ENCODE assay signal across 22 cellular contexts in genomic region chr6:42724825-42725224, GRCh38. TPM values are rescaled to one million over a fixed set of nuclear protein-coding genes. Genes with fewer than 3 reads are reported as not detected.
A peak's percentile ranks its signal among the peaks of the same experiment; 100 is the strongest.
DNase-seq lines count a peak whose midpoint lies in the region; ATAC-seq, FAIRE-seq and TF ChIP-seq lines count a peak whose summit lies in the region.
"Had no signal": no experiment of that assay in that cellular context is flagged by ENCODE, and none has a peak within 500 bp of the region (broad histone marks: within the 10 kb centered on the region; RNA-seq: fewer than 3 reads in every experiment).

No MANE protein-coding gene starts in this region.

- H3K9me2 ChIP-seq in SK-N-SH = no peaks in the 10 kb centered on the region

- no peaks in the 10 kb centered on the region for H3K36me3 ChIP-seq in K562 (ENCODE audit: control insufficient read depth, insufficient read depth, low read length)
- H3K36me3 ChIP-seq in SK-N-SH (replicated peaks in 1 of 2; ENCODE audit: control insufficient read depth in 1 of 2, insufficient read depth in 2 of 2, low read length in 1 of 2) = no peaks in the 10 kb centered on the region
- H3K36me3 ChIP-seq: BE2C, HAP-1 had no signal

- ATAC-seq in K562 = no peak
- ATAC-seq: GM12878 had no signal

- in situ Hi-C loops in K562 (cut with MboI) = no loop called here

- H3K4me2 ChIP-seq in K562 (ENCODE audit: insufficient read depth, low read length) = no peak overlapping the region
- H3K4me2 ChIP-seq in SK-N-SH = no peak overlapping the region

- DNase-seq in NCI-H2171 treated with DMSO at 0.1 percent for 48 hours (lab: John Stamatoyannopoulos, UW) (peak; percentile 46), NCI-H2171 (lab: John Stamatoyannopoulos, UW) (no peak), GM12891 (ENCODE audit: insufficient read length, low spot score) (no peak), K562 (ENCODE audit: extremely low read depth in 1 of 4, low spot score in 3 of 4) (no peak), T-helper 1 cell (no peak), SK-N-SH (no peak)
- DNase-seq: ACHN; BE2C; C1 segment of cervical spinal cord; CD4-positive, alpha-beta T cell; DMS153; DND-41; EL; GM23248; KBM-7 had no signal

- TF ChIP-seq POLR2A in GM12891 (IDR thresholded peaks at IDR 0.05; ENCODE audit: low read depth, low read length) (no peak), K562 (conservative IDR thresholded peaks at IDR 0.05) (no peak)

- H3K9me1 ChIP-seq in K562 (ENCODE audit: control insufficient read depth, insufficient read depth, low read length) = peaks cover 6% of the 10 kb centered on the region

- CTCF ChIA-PET in K562 (lab: Yijun Ruan, JAX; ENCODE audit: low intra/inter-chr PET ratio) (interaction anchor here (2.7 kb wide), 1 partner anchor 67 kb away, joined by 14 read pairs; no protein-coding TSS in a partner anchor), SK-N-SH (lab: Yijun Ruan, JAX) (interaction anchor here (1.4 to 4.0 kb wide), 6 partner anchors 23 to 76 kb away, joined by 3 to 58 read pairs (median 10); no protein-coding TSS in a partner anchor)

- POLR2A ChIA-PET in K562 (lab: Yijun Ruan, JAX) = interaction anchor here (1.4 kb wide), 1 partner anchor 27 kb away, joined by 4 read pairs; no protein-coding TSS in a partner anchor
- POLR2A ChIA-PET in SK-N-SH (lab: Yijun Ruan, JAX) = no interaction called here

- H4K20me1 ChIP-seq in K562 (replicated peaks; ENCODE audit: control insufficient read depth, insufficient read depth, low read length) (no peaks in the 10 kb centered on the region), SK-N-SH (ENCODE audit: insufficient read depth) (no peaks in the 10 kb centered on the region)

- BruUV-seq in K562 (replicated peaks; lab: Mats Ljungman, UMichigan) = no TSS peak

- no peaks in the 10 kb centered on the region for H3F3A ChIP-seq in SK-N-SH (replicated peaks; ENCODE audit: insufficient read depth)

- peaks cover 18 to 25% of the 10 kb centered on the region in 2 experiments for H3K27me3 ChIP-seq in K562 (ENCODE audit: control insufficient read depth in 2 of 2, insufficient read depth in 2 of 2, low read length in 2 of 2)
- no peaks in the 10 kb centered on the region for H3K27me3 ChIP-seq in SK-N-SH (ENCODE audit: insufficient read depth)
- H3K27me3 ChIP-seq: BE2C had no signal

- H3K79me2 ChIP-seq in K562 (ENCODE audit: control insufficient read depth, insufficient read depth, low read length) (no peaks in the 10 kb centered on the region), SK-N-SH (ENCODE audit: insufficient read depth) (no peaks in the 10 kb centered on the region)

- TF ChIP-seq RAD21 in K562 (CRISPR knock-in tag; conservative IDR thresholded peaks at IDR 0.05 in 1 of 2, IDR thresholded peaks at IDR 0.05 in 1 of 2) (no peak), SK-N-SH (IDR thresholded peaks at IDR 0.05; ENCODE audit: low read length) (no peak)

- peak; percentile 43 for FAIRE-seq in GM12891 (lab: Jason Lieb, UNC)
- FAIRE-seq in K562 (lab: Jason Lieb, UNC) = no peak
- FAIRE-seq: GM12878, GM18507 had no signal

- intact Hi-C loops in K562 (cut with micrococcal nuclease) = loop anchor here (2.0 to 10.0 kb wide), 4 partner anchors 152 to 460 kb away; partner anchors contain the start of gene RPL7L1

- TF ChIP-seq CTCF in K562 (IDR thresholded peaks at IDR 0.05 in 2 of 3, conservative IDR thresholded peaks at IDR 0.05 in 1 of 3; ENCODE audit: insufficient read depth in 2 of 3, low read depth in 1 of 3, low read length in 3 of 3) = no peak
- no peak for TF ChIP-seq CTCF in SK-N-SH (IDR thresholded peaks at IDR 0.05)

- H3K4me1 ChIP-seq in K562 (replicated peaks in 1 of 2; ENCODE audit: control insufficient read depth in 2 of 2, insufficient read depth in 2 of 2, low read length in 2 of 2) (peaks cover 6 to 8% of the 10 kb centered on the region in 2 experiments; a peak in 4 of 5 replicates), SK-N-SH (ENCODE audit: control insufficient read depth in 1 of 2, insufficient read depth in 2 of 2, low read depth in 1 of 2, low read length in 1 of 2) (peaks cover 0 to 7% of the 10 kb centered on the region in 2 experiments; a peak in 1 of 4 replicates)
- H3K4me1 ChIP-seq: BE2C had no signal

- H3K4me3 ChIP-seq in K562 (no peak overlapping the region), SK-N-SH (ENCODE audit: low read depth in 2 of 2, low read length in 1 of 2) (no peak overlapping the region)
- H3K4me3 ChIP-seq: GM12878, GM23248, HAP-1 had no signal

- H3K27ac ChIP-seq in K562 (ENCODE audit: extremely low read depth, low read depth, low read length) (no peak overlapping the region), SK-N-SH (ENCODE audit: low read depth in 2 of 2, low read length in 1 of 2) (no peak overlapping the region)

- TF ChIP-seq EP300 in K562 (IDR thresholded peaks at IDR 0.05; ENCODE audit: low read length) = no peak
- TF ChIP-seq EP300 in SK-N-SH (IDR thresholded peaks at IDR 0.05; ENCODE audit: borderline replicate concordance in 1 of 2, low read depth in 1 of 2, low read length in 1 of 2) = no peak

- H3K9me3 ChIP-seq in K562 (replicated peaks; ENCODE audit: control insufficient read depth, insufficient read depth, low read depth, low read length) (no peaks in the 10 kb centered on the region), SK-N-SH (no peaks in the 10 kb centered on the region)
- H3K9me3 ChIP-seq: BE2C, HAP-1 had no signal

- H2AFZ ChIP-seq in K562 (ENCODE audit: low read depth, low read length) (no peak overlapping the region), SK-N-SH (ENCODE audit: low read depth) (no peak overlapping the region)
- H2AFZ ChIP-seq: GM23248 had no signal

- H3K9ac ChIP-seq in K562 (ENCODE audit: insufficient read depth in 1 of 2, low read depth in 2 of 2, low read length in 2 of 2) (no peak overlapping the region), SK-N-SH (no peak overlapping the region)
- H3K9ac ChIP-seq: GM23248 had no signal

RNA-seq across cellular contexts. Expression of gene PRPH2, which starts 2.4 kb away (rescaled TPM):
- polyA plus RNA-seq in GM12891 (2012; ENCODE audit: low read depth, missing spikeins) = 0.04 TPM
- not detected in 2 replicates for total RNA-seq in K562 (2011; cell fraction: chromatin; rRNA removed; ENCODE audit: low replicate concordance)
- total RNA-seq in K562 (2011; cell fraction: nucleolus; rRNA removed) = 0.33 TPM in 1 of 2 replicates, not detected in the other
- total RNA-seq in K562 (2011; cell fraction: nucleoplasm; rRNA removed) = not detected in 2 replicates
- 0.04 TPM in 1 of 2 replicates, not detected in the other for total RNA-seq in K562 (2014; rRNA removed)
- not detected in 2 replicates for total RNA-seq in K562 (2014; rRNA removed; fragmentation: Illumina TruSeq; extraction: Trizol)
- 0.04 TPM in 1 of 2 replicates, not detected in the other for total RNA-seq in K562 (2015; rRNA removed; fragmentation: Illumina TruSeq; extraction: Trizol)
- 0.09 TPM in 1 of 2 replicates, not detected in the other for total RNA-seq in K562 (2021)
- 0.03 and 0.04 TPM in 2 replicates for polyA plus RNA-seq in K562 (2011; rRNA removed)
- 0.03 and 0.04 TPM in 2 replicates for polyA plus RNA-seq in K562 (2011; cell fraction: cytosol; rRNA removed)
- polyA plus RNA-seq in K562 (2011; cell fraction: nucleus; rRNA removed) = not detected in 2 replicates
- 0.08 and 0.11 TPM in 2 replicates for polyA plus RNA-seq in K562 (2012)
- polyA plus RNA-seq in K562 (2014; fragmentation: Illumina TruSeq; extraction: Trizol) = 0.03 and 0.10 TPM in 2 replicates
- under 1 TPM; 0.03 to 0.11 TPM for polyA plus RNA-seq in K562 (2014; fragmentation: Nextera tagmentation; extraction: Ambion mirVana)
- polyA plus RNA-seq in K562 (2014; rRNA removed) = 0.26 TPM in 1 of 2 replicates, not detected in the other
- 0.06 TPM in 1 of 2 replicates, not detected in the other for polyA minus RNA-seq in K562 (2011; rRNA and poly(A)+ RNA removed)
- not detected in 2 replicates for polyA minus RNA-seq in K562 (2011; cell fraction: cytosol; rRNA and poly(A)+ RNA removed)
- polyA minus RNA-seq in K562 (2011; cell fraction: nucleus; rRNA and poly(A)+ RNA removed) = 0.11 TPM in 1 of 2 replicates, not detected in the other
- not detected in 2 replicates for polyA plus RNA-seq in SK-N-SH (2012; rRNA removed)
- not detected in 2 replicates for polyA plus RNA-seq in SK-N-SH (2012; cell fraction: cytosol; rRNA removed)
- not detected in 2 replicates for polyA plus RNA-seq in SK-N-SH (2012; cell fraction: nucleus; rRNA removed)
- total RNA-seq: A172, G401, GM12878, H4, HT-29 had no signal

RNA-seq across cellular contexts. Expression of gene TBCC, which starts 21.1 kb away (rescaled TPM):
- polyA plus RNA-seq in GM12891 (2012; ENCODE audit: low read depth, missing spikeins) = 13.4 TPM
- total RNA-seq in K562 (2011; cell fraction: chromatin; rRNA removed; ENCODE audit: low replicate concordance) = 19.4 and 28.3 TPM in 2 replicates
- 29.3 and 40.5 TPM in 2 replicates for total RNA-seq in K562 (2011; cell fraction: nucleolus; rRNA removed)
- total RNA-seq in K562 (2011; cell fraction: nucleoplasm; rRNA removed) = 32.5 and 32.9 TPM in 2 replicates
- total RNA-seq in K562 (2014; rRNA removed) (34.1 and 55.1 TPM in 2 replicates), K562 (2014; rRNA removed; fragmentation: Illumina TruSeq; extraction: Trizol) (16.1 and 20.9 TPM in 2 replicates), K562 (2015; rRNA removed; fragmentation: Illumina TruSeq; extraction: Trizol) (31.3 and 31.9 TPM in 2 replicates), K562 (2021) (27.8 and 28.7 TPM in 2 replicates)
- polyA plus RNA-seq in K562 (2011; rRNA removed) (16.5 and 19.5 TPM in 2 replicates), K562 (2014; fragmentation: Illumina TruSeq; extraction: Trizol) (23.3 and 24.8 TPM in 2 replicates), K562 (2014; fragmentation: Nextera tagmentation; extraction: Ambion mirVana) (1 to 10 TPM; 2.8 to 5.0 TPM), K562 (2014; rRNA removed) (28.9 and 29.5 TPM in 2 replicates), SK-N-SH (2012; rRNA removed) (12.7 and 18.2 TPM in 2 replicates)
- polyA plus RNA-seq in K562 (2011; cell fraction: cytosol; rRNA removed) = 20.2 and 26.4 TPM in 2 replicates
- 28.2 and 28.3 TPM in 2 replicates for polyA plus RNA-seq in K562 (2011; cell fraction: nucleus; rRNA removed)
- polyA plus RNA-seq in K562 (2012) = 24.3 and 30.8 TPM in 2 replicates
- polyA minus RNA-seq in K562 (2011; rRNA and poly(A)+ RNA removed) = 5.2 and 6.0 TPM in 2 replicates
- polyA minus RNA-seq in K562 (2011; cell fraction: cytosol; rRNA and poly(A)+ RNA removed) = 8.4 and 9.8 TPM in 2 replicates
- 8.9 and 15.4 TPM in 2 replicates for polyA minus RNA-seq in K562 (2011; cell fraction: nucleus; rRNA and poly(A)+ RNA removed)
- polyA plus RNA-seq in SK-N-SH (2012; cell fraction: cytosol; rRNA removed) = 12.9 and 15.1 TPM in 2 replicates
- 11.8 and 12.9 TPM in 2 replicates for polyA plus RNA-seq in SK-N-SH (2012; cell fraction: nucleus; rRNA removed)

RNA-seq across cellular contexts. Expression of gene BICRAL, which starts 57.0 kb away (rescaled TPM):
- polyA plus RNA-seq in GM12891 (2012; ENCODE audit: low read depth, missing spikeins) = 4.3 TPM
- 17.0 and 22.8 TPM in 2 replicates for total RNA-seq in K562 (2011; cell fraction: chromatin; rRNA removed; ENCODE audit: low replicate concordance)
- 9.5 TPM in 2 replicates for total RNA-seq in K562 (2011; cell fraction: nucleolus; rRNA removed)
- total RNA-seq in K562 (2011; cell fraction: nucleoplasm; rRNA removed) = 13.6 and 16.9 TPM in 2 replicates
- 3.7 and 4.4 TPM in 2 replicates for total RNA-seq in K562 (2014; rRNA removed)
- 5.6 and 6.6 TPM in 2 replicates for total RNA-seq in K562 (2014; rRNA removed; fragmentation: Illumina TruSeq; extraction: Trizol)
- total RNA-seq in K562 (2015; rRNA removed; fragmentation: Illumina TruSeq; extraction: Trizol) = 5.2 and 5.7 TPM in 2 replicates
- 9.2 and 10.2 TPM in 2 replicates for total RNA-seq in K562 (2021)
- 10.1 and 11.9 TPM in 2 replicates for polyA plus RNA-seq in K562 (2011; rRNA removed)
- 9.1 and 13.7 TPM in 2 replicates for polyA plus RNA-seq in K562 (2011; cell fraction: cytosol; rRNA removed)
- 7.7 and 9.2 TPM in 2 replicates for polyA plus RNA-seq in K562 (2011; cell fraction: nucleus; rRNA removed)
- polyA plus RNA-seq in K562 (2012) = 5.7 and 7.4 TPM in 2 replicates
- 9.7 and 10.4 TPM in 2 replicates for polyA plus RNA-seq in K562 (2014; fragmentation: Illumina TruSeq; extraction: Trizol)
- 1 to 10 TPM; 1.2 to 1.4 TPM for polyA plus RNA-seq in K562 (2014; fragmentation: Nextera tagmentation; extraction: Ambion mirVana)
- 5.3 and 6.2 TPM in 2 replicates for polyA plus RNA-seq in K562 (2014; rRNA removed)
- 23.8 and 24.3 TPM in 2 replicates for polyA minus RNA-seq in K562 (2011; rRNA and poly(A)+ RNA removed)
- 10.1 and 10.7 TPM in 2 replicates for polyA minus RNA-seq in K562 (2011; cell fraction: cytosol; rRNA and poly(A)+ RNA removed)
- 4.3 and 9.6 TPM in 2 replicates for polyA minus RNA-seq in K562 (2011; cell fraction: nucleus; rRNA and poly(A)+ RNA removed)
- 5.1 and 6.6 TPM in 2 replicates for polyA plus RNA-seq in SK-N-SH (2012; rRNA removed)
- 5.2 and 6.2 TPM in 2 replicates for polyA plus RNA-seq in SK-N-SH (2012; cell fraction: cytosol; rRNA removed)
- polyA plus RNA-seq in SK-N-SH (2012; cell fraction: nucleus; rRNA removed) = 7.1 and 11.2 TPM in 2 replicates
